7 cellular contexts compared by ENCODE assay signal in the genomic region with DNA sequence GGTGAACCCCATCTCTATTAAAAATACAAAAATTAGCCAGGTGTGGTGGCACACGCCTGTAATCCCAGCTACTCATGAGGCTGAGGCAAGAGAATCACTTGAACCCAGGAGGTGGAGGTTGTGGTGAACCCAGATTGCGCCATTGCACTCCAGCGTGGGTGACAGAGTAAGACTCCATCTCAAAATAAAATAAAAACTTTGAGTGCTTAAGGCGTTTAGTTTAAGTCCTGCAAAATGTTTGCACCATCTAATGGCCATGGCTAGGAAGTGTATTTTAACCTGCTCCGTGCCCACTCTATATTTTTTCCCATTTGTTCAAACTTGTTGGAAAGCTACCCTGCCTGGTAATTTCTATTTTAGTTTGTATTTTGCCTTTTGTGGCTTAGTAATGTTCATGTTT. TPM values are rescaled to one million over a fixed set of nuclear protein-coding genes. Genes with fewer than 3 reads are reported as not detected.
DNase-seq lines count a peak whose midpoint lies in the region; ATAC-seq, FAIRE-seq and TF ChIP-seq lines count a peak whose summit lies in the region.
"Not testable (repeated sequence)": the region's sequence is repeated elsewhere in the genome, so short reads cannot be mapped to it uniquely, and the experiment has no call there.

No MANE protein-coding gene starts in this region.

- not testable (repeated sequence) for H2AFZ ChIP-seq in DND-41 (ENCODE audit: low read depth, low read length); neural cell (ENCODE audit: low read depth, low read length)

- H3K4me2 ChIP-seq in DND-41 (ENCODE audit: insufficient read depth, low read length); neural cell (ENCODE audit: low read length): not testable (repeated sequence)

- not testable (repeated sequence) for H3K36me3 ChIP-seq in DND-41 (ENCODE audit: insufficient read depth, low read length); neural cell (ENCODE audit: insufficient read depth, low read length)
- peaks cover 59% of the 10 kb centered on the region for H3K36me3 ChIP-seq in left ventricle myocardium inferior

- H3K4me1 ChIP-seq in DND-41 (ENCODE audit: insufficient read depth, low read length), result not testable (repeated sequence)
- peaks cover 15% of the 10 kb centered on the region for H3K4me1 ChIP-seq in left ventricle myocardium inferior

- not testable (repeated sequence) for H3K27ac ChIP-seq in DND-41 (ENCODE audit: low read length); VCaP; neural cell (ENCODE audit: low read length)
- peak overlapping the region in 26 of 59 donors; percentile 0 to 56 (median 20) for H3K27ac ChIP-seq in dorsolateral prefrontal cortex
- peak overlapping the region; percentile 43 for H3K27ac ChIP-seq in left ventricle myocardium inferior (replicated peaks)

- not testable (repeated sequence) for ATAC-seq in DND-41 (ENCODE audit: insufficient read depth, low read depth)

- FAIRE-seq in HTR-8/SVneo (lab: Jason Lieb, UNC), result peak; percentile 31

- not testable (repeated sequence) for H3K79me2 ChIP-seq in DND-41 (ENCODE audit: insufficient read depth, low read length); neural cell (replicated peaks; ENCODE audit: insufficient read depth, low read length)

- H3K27me3 ChIP-seq in DND-41 (ENCODE audit: insufficient read depth, low read length, poor library complexity); dorsolateral prefrontal cortex; left ventricle myocardium inferior (ENCODE audit: low read depth); neural cell (ENCODE audit: insufficient read depth, low read depth, low read length): not testable (repeated sequence)

- H3K9me3 ChIP-seq in DND-41 (ENCODE audit: insufficient read depth, low read length, severe bottlenecking); left ventricle myocardium inferior (replicated peaks); neural cell (ENCODE audit: low read length): not testable (repeated sequence)

- H3K4me3 ChIP-seq in DND-41 (ENCODE audit: low read depth in 1 of 2, low read length in 2 of 2); dorsolateral prefrontal cortex; left ventricle myocardium inferior; neural cell (ENCODE audit: low read length): not testable (repeated sequence)

- intact Hi-C loops in dorsolateral prefrontal cortex (cut with DNase I); left ventricle myocardium inferior (cut with micrococcal nuclease): not testable (repeated sequence)

- not testable (repeated sequence) for TF ChIP-seq EP300 in neural cell (conservative IDR thresholded peaks at IDR 0.05; ENCODE audit: poor library complexity, severe bottlenecking)

- not testable (repeated sequence) for H3K9ac ChIP-seq in DND-41 (ENCODE audit: low read depth, low read length); neural cell (ENCODE audit: low read length)

- not testable (repeated sequence) for DNase-seq in DND-41; HTR-8/SVneo (ENCODE audit: insufficient read length, low spot score); dorsolateral prefrontal cortex; left ventricle myocardium inferior
- DNase-seq in NOMO-1 treated with DMSO at 0.1 percent for 48 hours (lab: John Stamatoyannopoulos, UW; ENCODE audit: unreplicated experiment), result peak; percentile 75

- TF ChIP-seq CTCF in DND-41 (IDR thresholded peaks at IDR 0.05; ENCODE audit: borderline replicate concordance, extremely low read depth, low read length, poor library complexity, severe bottlenecking), result peak; percentile 32
- TF ChIP-seq CTCF in VCaP (conservative IDR thresholded peaks at IDR 0.05), result peak; percentile 71
- TF ChIP-seq CTCF in dorsolateral prefrontal cortex (IDR thresholded peaks at IDR 0.05 in 54 of 56, conservative IDR thresholded peaks at IDR 0.05 in 2 of 56; ENCODE audit: low read depth in 1 of 56, partially characterized antibody in 56 of 56), result peak in 50 of 56 donors; percentile 13 to 67 (median 46)
- peak; percentile 55 for TF ChIP-seq CTCF in left ventricle myocardium inferior (IDR thresholded peaks at IDR 0.05; ENCODE audit: borderline replicate concordance)
- TF ChIP-seq CTCF in neural cell (IDR thresholded peaks at IDR 0.05; ENCODE audit: poor library complexity, severe bottlenecking), result peak; percentile 26

- not testable (repeated sequence) for H4K20me1 ChIP-seq in DND-41 (ENCODE audit: insufficient read depth, low read length); neural cell (ENCODE audit: insufficient read depth)

- H3F3A ChIP-seq in neural cell (ENCODE audit: insufficient read depth, low read length, poor library complexity, severe bottlenecking), result not testable (repeated sequence)

- not testable (repeated sequence) for H3K9me2 ChIP-seq in neural cell (ENCODE audit: insufficient read depth, low read length)

- not testable (repeated sequence) for TF ChIP-seq RAD21 in neural cell (conservative IDR thresholded peaks at IDR 0.05)

RNA-seq across cellular contexts. Expression of a gene that starts 28.5 kb away (rescaled TPM):
- total RNA-seq in dorsolateral prefrontal cortex (10 to 100 TPM; 19.8 to 50.8 (median 37.3) TPM), left ventricle myocardium inferior (176 TPM)
- 38.3 and 41.1 TPM in 2 replicates for polyA plus RNA-seq in neural cell
- polyA minus RNA-seq in neural cell, result 61.4 and 64.3 TPM in 2 replicates

RNA-seq across cellular contexts. Expression of a gene that starts 59.5 kb away (rescaled TPM):
- total RNA-seq in dorsolateral prefrontal cortex (10 to 100 TPM; 32.0 to 84.9 (median 55.1) TPM), left ventricle myocardium inferior (20.2 TPM)
- polyA plus RNA-seq in neural cell, result 54.6 and 59.9 TPM in 2 replicates
- 81.8 and 89.1 TPM in 2 replicates for polyA minus RNA-seq in neural cell
